In the genomic region with DNA sequence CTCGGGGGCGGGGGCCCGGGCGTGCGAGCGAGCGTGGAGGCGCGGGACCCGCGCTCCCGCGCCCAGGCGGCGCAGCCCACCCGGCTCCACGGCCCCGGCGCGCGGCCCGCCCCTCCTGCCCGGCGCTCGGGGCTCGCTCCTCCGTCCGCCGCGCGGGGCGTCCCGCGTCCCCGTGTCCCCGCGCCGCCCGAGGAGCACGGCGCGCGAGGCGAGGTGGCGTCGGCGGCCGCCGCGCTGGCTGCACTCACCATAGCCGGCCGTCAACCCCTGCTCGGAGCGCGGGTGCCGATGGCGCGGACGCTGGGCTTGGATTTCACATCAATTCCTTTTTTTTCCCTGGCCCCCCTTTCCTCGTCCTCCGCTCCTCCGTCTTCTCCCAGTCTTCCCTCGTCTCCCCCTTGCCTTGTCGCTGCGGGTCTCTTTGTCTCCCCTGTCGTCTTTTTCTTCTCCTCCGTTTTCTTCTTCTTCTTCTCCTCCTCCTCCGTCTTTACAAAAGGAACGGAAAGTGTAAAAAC, we compare ENCODE assay signal across 8 cellular contexts. TPM values are rescaled to one million over a fixed set of nuclear protein-coding genes. Genes with fewer than 3 reads are reported as not detected.
DNase-seq lines count a peak whose midpoint lies in the region; ATAC-seq lines count a peak whose summit lies in the region.

No MANE protein-coding gene starts in this region.

- H3K27ac ChIP-seq in skeletal muscle tissue (ENCODE audit: low read depth, low read length) = no peak overlapping the region

- CTCF ChIA-PET in activated CD8-positive, alpha-beta T cell treated with anti-CD3 and anti-CD28 coated beads, Interleukin-2, amount 10 ng/mL, durations not matched to agents 7 days and 5 days (lab: Charles Lee) = no interaction called here

- H3K27ac Mint-ChIP-seq in activated CD8-positive, alpha-beta T cell treated with anti-CD3 and anti-CD28 coated beads, Interleukin-2, amount 10 ng/mL, durations not matched to agents 7 days and 5 days = peak overlapping the region; percentile 78

- no peaks in the 10 kb centered on the region for H3K36me3 ChIP-seq in skeletal muscle tissue (ENCODE audit: control insufficient read depth in 3 of 3, insufficient read depth in 3 of 3, low read length in 3 of 3)

- DNase-seq in activated CD8-positive, alpha-beta memory T cell treated with anti-CD3 and anti-CD28 coated beads, Interleukin-2, amount 50 U/mL, for 48 hours = peak; percentile 57
- DNase-seq in activated CD8-positive, alpha-beta memory T cell treated with anti-CD3 and anti-CD28 coated beads, Interleukin-2, amount 50 U/mL, for 4 hours = no peak
- no peak for DNase-seq in activated CD8-positive, alpha-beta T cell treated with anti-CD3 and anti-CD28 coated beads, Interleukin-2, amount 10 ng/mL, durations not matched to agents 7 days and 5 days
- DNase-seq in left ventricle myocardium superior (peak; percentile 49), UCSD-AML1 (lab: John Stamatoyannopoulos, UW; ENCODE audit: unreplicated experiment) (no peak), HUDEP-2 (lab: John Stamatoyannopoulos, UW; ENCODE audit: unreplicated experiment in 76 of 76) (no peak), AG08395 (ENCODE audit: low spot score) (no peak)

- peaks cover 7% of the 10 kb centered on the region for H3K36me3 Mint-ChIP-seq in activated CD8-positive, alpha-beta T cell treated with anti-CD3 and anti-CD28 coated beads, Interleukin-2, amount 10 ng/mL, durations not matched to agents 7 days and 5 days (ENCODE audit: low read depth)

- H3K9me3 Mint-ChIP-seq in activated CD8-positive, alpha-beta T cell treated with anti-CD3 and anti-CD28 coated beads, Interleukin-2, amount 10 ng/mL, durations not matched to agents 7 days and 5 days (ENCODE audit: insufficient read depth) = no peaks in the 10 kb centered on the region

- POLR2A ChIA-PET in activated CD8-positive, alpha-beta T cell treated with anti-CD3 and anti-CD28 coated beads, Interleukin-2, amount 10 ng/mL, durations not matched to agents 7 days and 5 days (lab: Charles Lee) = interaction anchor here (1.1 kb wide), 1 partner anchor 503 kb away, joined by 3 read pairs; no protein-coding TSS in a partner anchor

- H3K27me3 ChIP-seq in skeletal muscle tissue (ENCODE audit: control insufficient read depth in 3 of 3, insufficient read depth in 3 of 3, low read length in 3 of 3) = peaks cover 0 to 28% (median 27%) of the 10 kb centered on the region in 3 donors

- peak; percentile 30 for ATAC-seq in activated CD8-positive, alpha-beta T cell treated with anti-CD3 and anti-CD28 coated beads, Interleukin-2, amount 10 ng/mL, durations not matched to agents 7 days and 5 days
- ATAC-seq in left ventricle myocardium superior = peak; percentile 41

- peak overlapping the region; percentile 69 to 74 (median 74) for H3K4me3 ChIP-seq in skeletal muscle tissue (ENCODE audit: low read length in 3 of 3)

- peak overlapping the region; percentile 89 for H3K4me3 Mint-ChIP-seq in activated CD8-positive, alpha-beta T cell treated with anti-CD3 and anti-CD28 coated beads, Interleukin-2, amount 10 ng/mL, durations not matched to agents 7 days and 5 days

- peaks cover 14 to 15% (median 14%) of the 10 kb centered on the region in 3 donors for H3K4me1 ChIP-seq in skeletal muscle tissue (ENCODE audit: control insufficient read depth in 3 of 3, insufficient read depth in 3 of 3, low read length in 3 of 3)

- H3K27me3 Mint-ChIP-seq in activated CD8-positive, alpha-beta T cell treated with anti-CD3 and anti-CD28 coated beads, Interleukin-2, amount 10 ng/mL, durations not matched to agents 7 days and 5 days (ENCODE audit: low read depth) = peaks cover 76% of the 10 kb centered on the region

- intact Hi-C loops in left ventricle myocardium superior (cut with micrococcal nuclease) = no loop called here

- peaks cover 30% of the 10 kb centered on the region for H3K4me1 Mint-ChIP-seq in activated CD8-positive, alpha-beta T cell treated with anti-CD3 and anti-CD28 coated beads, Interleukin-2, amount 10 ng/mL, durations not matched to agents 7 days and 5 days (ENCODE audit: low read depth)

- H3K9ac ChIP-seq in skeletal muscle tissue (ENCODE audit: low read depth in 1 of 3, low read length in 3 of 3) = peak overlapping the region in 1 of 3 donors; percentile 69

- no peaks in the 10 kb centered on the region for H3K9me3 ChIP-seq in skeletal muscle tissue (ENCODE audit: control insufficient read depth in 3 of 3, low read length in 3 of 3)

RNA-seq across cellular contexts. Expression of a gene that starts 0.5 kb away (rescaled TPM):
- 1 to 10 TPM; 5.0 to 6.1 TPM for total RNA-seq in activated CD8-positive, alpha-beta T cell treated with anti-CD3 and anti-CD28 coated beads, Interleukin-2, amount 10 ng/mL, durations not matched to agents 7 days and 5 days
- total RNA-seq in left ventricle myocardium superior (10.4 TPM), skeletal muscle tissue (4.7 TPM)

Comparison
In these comparisons a context has a peak if more than half of its experiments do, and no peak if none do; other contexts are left out.
1. DNase-seq: peak in activated CD8-positive, alpha-beta memory T cell treated with anti-CD3 and anti-CD28 coated beads, Interleukin-2, amount 50 U/mL, for 48 hours (single experiment) and left ventricle myocardium superior (single experiment); none in activated CD8-positive, alpha-beta memory T cell treated with anti-CD3 and anti-CD28 coated beads, Interleukin-2, amount 50 U/mL, for 4 hours (single experiment), activated CD8-positive, alpha-beta T cell treated with anti-CD3 and anti-CD28 coated beads, Interleukin-2, amount 10 ng/mL, durations not matched to agents 7 days and 5 days (single experiment), UCSD-AML1 (single experiment), HUDEP-2 (0 of 76) and AG08395 (single experiment).